Comparison of ENCODE assay signal across 8 cellular contexts in the genomic region with DNA sequence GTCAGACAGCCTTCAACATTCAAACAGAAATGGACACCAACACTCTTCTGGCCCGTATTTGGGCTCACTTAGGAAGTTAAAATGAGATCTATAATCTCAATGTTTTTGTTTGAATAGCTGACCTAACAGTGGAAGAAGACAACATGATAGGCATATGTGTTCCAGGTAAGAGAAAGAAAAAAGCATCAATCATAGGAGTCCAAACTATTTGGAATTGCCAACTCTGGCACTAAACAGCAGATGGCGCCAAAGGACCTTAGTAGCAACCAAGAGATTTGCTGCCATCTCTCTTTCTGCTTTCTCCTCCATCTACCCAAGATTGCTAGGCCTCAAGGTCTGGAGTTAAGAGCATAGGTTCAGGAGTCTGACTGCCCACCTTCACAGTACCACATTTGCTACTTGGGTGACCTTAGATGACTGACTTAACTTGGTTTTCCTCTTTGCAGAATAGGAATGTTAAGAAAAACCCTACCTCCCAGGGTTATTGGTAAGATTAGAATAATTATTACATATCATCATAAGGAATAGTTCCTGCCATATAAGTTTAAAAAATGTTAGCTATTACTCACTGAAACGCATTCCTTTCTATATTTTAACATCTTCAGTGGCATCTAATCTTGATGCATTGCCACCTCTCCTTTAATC. TPM values are rescaled to one million over a fixed set of nuclear protein-coding genes. Genes with fewer than 3 reads are reported as not detected.
DNase-seq lines count a peak whose midpoint lies in the region; ATAC-seq and TF ChIP-seq lines count a peak whose summit lies in the region.

No MANE protein-coding gene starts in this region.

- H3K4me1 Mint-ChIP-seq in CD14-positive monocyte (no peaks in the 10 kb centered on the region), mesothelial cell of epicardium (no peaks in the 10 kb centered on the region)
- no peaks in the 10 kb centered on the region for H3K4me1 Mint-ChIP-seq in activated CD8-positive, alpha-beta T cell treated with anti-CD3 and anti-CD28 coated beads, Interleukin-2, amount 10 ng/mL, durations not matched to agents 7 days and 5 days (ENCODE audit: low read depth)
- no peaks in the 10 kb centered on the region for H3K4me1 Mint-ChIP-seq in effector memory CD8-positive, alpha-beta T cell (ENCODE audit: low read depth in 2 of 2)

- ATAC-seq in activated CD8-positive, alpha-beta T cell treated with anti-CD3 and anti-CD28 coated beads, Interleukin-2, amount 10 ng/mL, durations not matched to agents 7 days and 5 days: no peak
- ATAC-seq in effector memory CD8-positive, alpha-beta T cell (replicated peaks): peak; percentile 61
- no peak for ATAC-seq in HG03442 (IDR thresholded peaks at IDR 0.05; ENCODE audit: unreplicated experiment)

- H3K4me3 Mint-ChIP-seq in CD14-positive monocyte (no peak overlapping the region), mesothelial cell of epicardium (no peak overlapping the region)
- H3K4me3 Mint-ChIP-seq in activated CD8-positive, alpha-beta T cell treated with anti-CD3 and anti-CD28 coated beads, Interleukin-2, amount 10 ng/mL, durations not matched to agents 7 days and 5 days: no peak overlapping the region
- no peak overlapping the region for H3K4me3 Mint-ChIP-seq in effector memory CD8-positive, alpha-beta T cell

- peaks cover 0 to 5% (median 3%) of the 10 kb centered on the region in 7 donors for H3K9me3 Mint-ChIP-seq in CD14-positive monocyte
- no peaks in the 10 kb centered on the region for H3K9me3 Mint-ChIP-seq in activated CD8-positive, alpha-beta T cell treated with anti-CD3 and anti-CD28 coated beads, Interleukin-2, amount 10 ng/mL, durations not matched to agents 7 days and 5 days (ENCODE audit: insufficient read depth)
- H3K9me3 Mint-ChIP-seq in effector memory CD8-positive, alpha-beta T cell: no peaks in the 10 kb centered on the region
- H3K9me3 Mint-ChIP-seq in mesothelial cell of epicardium: peaks cover 8% of the 10 kb centered on the region

- H3K27ac Mint-ChIP-seq in CD14-positive monocyte (no peak overlapping the region), mesothelial cell of epicardium (no peak overlapping the region)
- no peak overlapping the region for H3K27ac Mint-ChIP-seq in activated CD8-positive, alpha-beta T cell treated with anti-CD3 and anti-CD28 coated beads, Interleukin-2, amount 10 ng/mL, durations not matched to agents 7 days and 5 days
- H3K27ac Mint-ChIP-seq in effector memory CD8-positive, alpha-beta T cell: no peak overlapping the region

- no peak for DNase-seq in CD14-positive monocyte (ENCODE audit: low spot score)
- peak; percentile 55 for DNase-seq in HFF-Myc (ENCODE audit: extremely low read depth, low read depth)
- DNase-seq in NCI-H774 (lab: John Stamatoyannopoulos, UW): peak; percentile 74
- peak; percentile 82 for DNase-seq in activated CD8-positive, alpha-beta T cell treated with anti-CD3 and anti-CD28 coated beads, Interleukin-2, amount 10 ng/mL, durations not matched to agents 7 days and 5 days
- peak; percentile 67 to 75 (median 68) for DNase-seq in effector memory CD8-positive, alpha-beta T cell
- peak; percentile 50 to 73 for DNase-seq in mesothelial cell of epicardium (ENCODE audit: low spot score in 2 of 2, unreplicated experiment in 2 of 2)
- peak; percentile 31 to 50 for DNase-seq in stimulated activated CD8-positive, alpha-beta memory T cell treated with anti-CD3 and anti-CD28 coated beads, Interleukin-2, amount 100 ng/mL, for 1 hour (ENCODE audit: low read depth in 2 of 2)

- H3K36me3 Mint-ChIP-seq in CD14-positive monocyte: no peaks in the 10 kb centered on the region
- no peaks in the 10 kb centered on the region for H3K36me3 Mint-ChIP-seq in activated CD8-positive, alpha-beta T cell treated with anti-CD3 and anti-CD28 coated beads, Interleukin-2, amount 10 ng/mL, durations not matched to agents 7 days and 5 days (ENCODE audit: low read depth)
- no peaks in the 10 kb centered on the region for H3K36me3 Mint-ChIP-seq in effector memory CD8-positive, alpha-beta T cell (ENCODE audit: insufficient read depth)
- no peaks in the 10 kb centered on the region for H3K36me3 Mint-ChIP-seq in mesothelial cell of epicardium

- TF ChIP-seq CTCF in CD14-positive monocyte (IDR thresholded peaks at IDR 0.05) (peak; percentile 85), HFF-Myc (IDR thresholded peaks at IDR 0.05; ENCODE audit: low read depth, low read length, missing control alignments) (peak; percentile 89), mesothelial cell of epicardium (IDR thresholded peaks at IDR 0.05; ENCODE audit: unreplicated experiment) (peak; percentile 82)

- H3K27me3 Mint-ChIP-seq in CD14-positive monocyte (ENCODE audit: low read depth in 3 of 3) (peaks cover 0 to 2% (median 0%) of the 10 kb centered on the region in 3 donors), mesothelial cell of epicardium (ENCODE audit: low read depth) (peaks cover 10% of the 10 kb centered on the region)
- H3K27me3 Mint-ChIP-seq in activated CD8-positive, alpha-beta T cell treated with anti-CD3 and anti-CD28 coated beads, Interleukin-2, amount 10 ng/mL, durations not matched to agents 7 days and 5 days (ENCODE audit: low read depth): no peaks in the 10 kb centered on the region
- H3K27me3 Mint-ChIP-seq in effector memory CD8-positive, alpha-beta T cell: no peaks in the 10 kb centered on the region

- intact Hi-C loops in CD14-positive monocyte (cut with micrococcal nuclease): loop anchor here (1.0 to 10.0 kb wide), 5 partner anchors 238 to 585 kb away; no protein-coding TSS in a partner anchor

- no peak overlapping the region for H3K4me3 ChIP-seq in HFF-Myc (replicated peaks; ENCODE audit: low read depth, low read length)

- CTCF ChIA-PET in activated CD8-positive, alpha-beta T cell treated with anti-CD3 and anti-CD28 coated beads, Interleukin-2, amount 10 ng/mL, durations not matched to agents 7 days and 5 days (lab: Charles Lee): interaction anchor here (0.5 to 3.6 kb wide), 8 partner anchors 13 to 421 kb away, joined by 3 to 14 read pairs (median 4); no protein-coding TSS in a partner anchor

- POLR2A ChIA-PET in activated CD8-positive, alpha-beta T cell treated with anti-CD3 and anti-CD28 coated beads, Interleukin-2, amount 10 ng/mL, durations not matched to agents 7 days and 5 days (lab: Charles Lee): no interaction called here

RNA-seq across cellular contexts. Expression of gene PEX5, which starts 30.2 kb away (rescaled TPM):
- polyA plus RNA-seq in CD14-positive monocyte: 1 to 10 TPM; 4.3 to 7.1 TPM
- total RNA-seq in activated CD8-positive, alpha-beta T cell treated with anti-CD3 and anti-CD28 coated beads, Interleukin-2, amount 10 ng/mL, durations not matched to agents 7 days and 5 days: 10 to 100 TPM; 19.1 to 21.0 TPM
- 47.5 to 50.4 TPM (median 49.4 TPM) in 3 replicates for total RNA-seq in mesothelial cell of epicardium
